Comparison of ENCODE assay signal across 8 cellular contexts in genomic region chr7:95596183-95597135, GRCh38. TPM values are rescaled to one million over a fixed set of nuclear protein-coding genes. Genes with fewer than 3 reads are reported as not detected.
DNase-seq lines count a peak whose midpoint lies in the region; ATAC-seq and TF ChIP-seq lines count a peak whose summit lies in the region.

TSS of gene PDK4 (minus strand) at chr7:95596516. CDS start at chr7:95596293, 223 bp downstream.

- H3K27ac Mint-ChIP-seq in neural crest cell (ENCODE audit: unreplicated experiment): no peak within 1 kb of the TSS

- H3K4me2 ChIP-seq in BLaER1: peak within 1 kb of the TSS; percentile 42

- 1 to 2% (median 1%) methylated on average over 63 to 67 of the region's 67 CpGs for WGBS in adipose tissue, 3 donors

- no peaks in the 10 kb centered on the region for H3K4me1 ChIP-seq in BLaER1

- no peaks in the 10 kb centered on the region for H3K36me3 ChIP-seq in BLaER1

- peaks cover 23% of the 10 kb centered on the region for H3K27me3 ChIP-seq in BLaER1

- H3K4me3 ChIP-seq in BLaER1: 0 out of 2 replicates have a peak within 1 kb of the TSS, but pooled peaks have one; percentile 42

- H4K20me1 ChIP-seq in BLaER1: no peaks in the 10 kb centered on the region

- no peaks in the 10 kb centered on the region for H3K9me3 Mint-ChIP-seq in neural crest cell

- TF ChIP-seq CTCF in neural crest cell (conservative IDR thresholded peaks at IDR 0.05): no peak

- peak within 1 kb of the TSS; percentile 89 for H3K4me3 Mint-ChIP-seq in neural crest cell

- ATAC-seq in Right ventricle myocardium inferior (peak; percentile 93), GM18858 (IDR thresholded peaks at IDR 0.05; ENCODE audit: unreplicated experiment) (no peak), HG03432 (IDR thresholded peaks at IDR 0.05; ENCODE audit: unreplicated experiment) (no peak), HG03520 (IDR thresholded peaks at IDR 0.05; ENCODE audit: unreplicated experiment) (no peak)

- peak; percentile 93 for DNase-seq in HT-29 (ENCODE audit: low spot score)
- peak; percentile 97 for DNase-seq in Right ventricle myocardium inferior (ENCODE audit: missing footprints)
- DNase-seq in neural crest cell (ENCODE audit: low read depth, low spot score): peak; percentile 32

- peaks cover 92% of the 10 kb centered on the region for H3K27me3 Mint-ChIP-seq in neural crest cell (ENCODE audit: low read depth)

- no peak within 1 kb of the TSS for H3K27ac ChIP-seq in BLaER1
- H3K27ac ChIP-seq in adipose tissue (ENCODE audit: low read depth, low read length): peak within 1 kb of the TSS; percentile 90

- 0 out of 2 replicates have a peak, but pooled peaks cover 8% of the 10 kb centered on the region for H3K9me3 ChIP-seq in BLaER1

- peaks cover 9% of the 10 kb centered on the region for H3K4me1 Mint-ChIP-seq in neural crest cell

- H3K9ac ChIP-seq in BLaER1: no peak within 1 kb of the TSS

- H3K36me3 Mint-ChIP-seq in neural crest cell (ENCODE audit: low read depth): no peaks in the 10 kb centered on the region

- intact Hi-C loops in Right ventricle myocardium inferior (cut with DNase I): loop anchor here (1.0 to 5.0 kb wide), 4 partner anchors 12 to 86 kb away; no protein-coding TSS in a partner anchor

RNA-seq across cellular contexts. Expression of gene PDK4, which starts in this region (rescaled TPM):
- 4.9 and 13.9 TPM in 2 replicates for total RNA-seq in HT-29 (2014; rRNA removed; shearing (Covaris generic))
- polyA plus RNA-seq in adipose tissue: 100 to 1,000 TPM; 106 to 387 (median 182) TPM
- total RNA-seq in Right ventricle myocardium inferior (431 TPM), neural crest cell (0.07 TPM in 1 of 2 replicates, not detected in the other)

Comparison
In these comparisons a context has a peak if more than half of its experiments do, and no peak if none do; other contexts are left out.
1. RNA of gene PDK4 (total RNA-seq): 431 TPM in Right ventricle myocardium inferior (single experiment); 4.9 to 13.9 TPM in HT-29 and 0.07 TPM in neural crest cell; every median in the first group is over 10 times any median in the second.
2. Peak in DNase-seq in neural crest cell; RNA of the gene not detected or under 1 TPM.
3. DNase-seq: peak in every context shown above with its lines; median percentile 97 in Right ventricle myocardium inferior; 93 in HT-29; 32 in neural crest cell.